In genomic region chr4:176195184-176195978, GRCh38 we compare ENCODE assay signal across 8 cellular contexts. TPM values are rescaled to one million over a fixed set of nuclear protein-coding genes. Genes with fewer than 3 reads are reported as not detected.
A peak's percentile ranks its signal among the peaks of the same experiment; 100 is the strongest.
DNase-seq lines count a peak whose midpoint lies in the region; ATAC-seq and TF ChIP-seq lines count a peak whose summit lies in the region.

Gene SPATA4, minus strand, starts transcription at chr4:176195585. Its CDS starts 23 bp downstream, at chr4:176195562.

- H3K9me3 Mint-ChIP-seq in T-helper 2 cell treated with Interferon-gamma antibody and Interleukin-4, amounts not matched to agents 5 μg/mL and 100 μg/mL, for 36 hours: peaks cover 4% of the 10 kb centered on the region

- H3K4me3 ChIP-seq in ascending aorta (peak within 1 kb of the TSS; percentile 54 to 69), right atrium auricular region (peak within 1 kb of the TSS; percentile 49 to 69), prostate gland (peak within 1 kb of the TSS; percentile 41 to 51), urinary bladder (ENCODE audit: low read depth, low read length) (peak within 1 kb of the TSS; percentile 43)

- H3K27me3 ChIP-seq in ascending aorta (no peaks in the 10 kb centered on the region), right atrium auricular region (no peaks in the 10 kb centered on the region), prostate gland (replicated peaks; ENCODE audit: insufficient read depth) (no peaks in the 10 kb centered on the region)

- H3K27ac ChIP-seq in ascending aorta (peak within 1 kb of the TSS; percentile 63 to 80), right atrium auricular region (peak within 1 kb of the TSS; percentile 77 to 80), prostate gland (peak within 1 kb of the TSS; percentile 65 to 77), urinary bladder (ENCODE audit: low read depth) (no peak within 1 kb of the TSS)

- WGBS in prostate gland: under 1% methylated on average over 45 of the region's 45 CpGs
- under 1% methylated on average over 45 of the region's 45 CpGs for WGBS in urinary bladder

- peaks cover 9% of the 10 kb centered on the region for H3K4me1 Mint-ChIP-seq in T-helper 2 cell treated with Interferon-gamma antibody and Interleukin-4, amounts not matched to agents 5 μg/mL and 100 μg/mL, for 36 hours (ENCODE audit: low read depth)

- intact Hi-C loops in ascending aorta (cut with DNase I): loop anchor here (1.0 to 5.0 kb wide), 6 partner anchors 10 to 147 kb away; partner anchors contain the start of genes SPCS3 and WDR17
- intact Hi-C loops in prostate gland (cut with DNase I): loop anchor here (10.0 kb wide), 1 partner anchor 79 kb away; no protein-coding TSS in a partner anchor

- H3K9me3 ChIP-seq in ascending aorta (no peaks in the 10 kb centered on the region), right atrium auricular region (no peaks in the 10 kb centered on the region), prostate gland (no peaks in the 10 kb centered on the region)

- no peaks in the 10 kb centered on the region for H3K36me3 ChIP-seq in ascending aorta
- no peaks in the 10 kb centered on the region for H3K36me3 ChIP-seq in right atrium auricular region
- no peaks in the 10 kb centered on the region for H3K36me3 ChIP-seq in prostate gland
- H3K36me3 ChIP-seq in urinary bladder (ENCODE audit: insufficient read depth): no peaks in the 10 kb centered on the region

- H3K4me3 Mint-ChIP-seq in T-helper 2 cell treated with Interferon-gamma antibody and Interleukin-4, amounts not matched to agents 5 μg/mL and 100 μg/mL, for 36 hours: peak within 1 kb of the TSS; percentile 83

- peak within 1 kb of the TSS; percentile 75 for H3K27ac Mint-ChIP-seq in T-helper 2 cell treated with Interferon-gamma antibody and Interleukin-4, amounts not matched to agents 5 μg/mL and 100 μg/mL, for 36 hours

- peaks cover 47% of the 10 kb centered on the region for H3K27me3 Mint-ChIP-seq in T-helper 2 cell treated with Interferon-gamma antibody and Interleukin-4, amounts not matched to agents 5 μg/mL and 100 μg/mL, for 36 hours (ENCODE audit: low read depth)

- peak; percentile 34 for DNase-seq in NCI-H187 treated with DMSO at 0.1 percent for 48 hours (lab: John Stamatoyannopoulos, UW)
- peak; percentile 94 for DNase-seq in T-helper 2 cell treated with Interferon-gamma antibody and Interleukin-4, amounts not matched to agents 5 μg/mL and 100 μg/mL, for 36 hours (ENCODE audit: low spot score)
- DNase-seq in ascending aorta (ENCODE audit: low spot score in 2 of 2): peak; percentile 74 to 96
- peak; percentile 92 for DNase-seq in right atrium auricular region (ENCODE audit: low spot score)
- DNase-seq in prostate gland (ENCODE audit: low spot score): peak; percentile 93

- no peak for TF ChIP-seq CTCF in ascending aorta (IDR thresholded peaks at IDR 0.05)
- no peak for TF ChIP-seq CTCF in right atrium auricular region (IDR thresholded peaks at IDR 0.05)
- TF ChIP-seq CTCF in prostate gland (IDR thresholded peaks at IDR 0.05): no peak

- TF ChIP-seq POLR2A in prostate gland (IDR thresholded peaks at IDR 0.05): peak; percentile 32

- ATAC-seq in GM18498 (IDR thresholded peaks at IDR 0.05; ENCODE audit: unreplicated experiment): peak; percentile 98
- peak; percentile 100 for ATAC-seq in HG02970 (IDR thresholded peaks at IDR 0.05; ENCODE audit: low FRiP score, unreplicated experiment)

- H3K4me1 ChIP-seq in ascending aorta (peaks cover 0 to 4% of the 10 kb centered on the region in 2 donors), right atrium auricular region (peaks cover 0 to 4% of the 10 kb centered on the region in 2 donors), prostate gland (replicated peaks) (no peaks in the 10 kb centered on the region), urinary bladder (ENCODE audit: insufficient read depth) (no peaks in the 10 kb centered on the region)

- H3K36me3 Mint-ChIP-seq in T-helper 2 cell treated with Interferon-gamma antibody and Interleukin-4, amounts not matched to agents 5 μg/mL and 100 μg/mL, for 36 hours (ENCODE audit: low read depth): peaks cover 2% of the 10 kb centered on the region

RNA-seq across cellular contexts. Expression of gene SPATA4, which starts in this region (rescaled TPM):
- total RNA-seq in ascending aorta: not detected
- 1 to 10 TPM in 1 of 2 donors, under 1 TPM in 1; 0.28 to 4.4 TPM for total RNA-seq in right atrium auricular region
- 10 to 100 TPM in 1 of 2 donors, under 1 TPM in 1; 0.68 to 10.2 TPM for total RNA-seq in prostate gland
- total RNA-seq in urinary bladder: 0.11 TPM
- polyA plus RNA-seq in urinary bladder: 0.29 TPM

Comparison
In these comparisons a context has a peak if more than half of its experiments do, and no peak if none do; other contexts are left out.
1. Peak in DNase-seq, H3K4me3 ChIP-seq and H3K27ac ChIP-seq in ascending aorta; RNA of the gene not detected or under 1 TPM.
2. DNase-seq: peak in every context shown above with its lines; median percentile 94 in T-helper 2 cell treated with Interferon-gamma antibody and Interleukin-4, amounts not matched to agents 5 μg/mL and 100 μg/mL, for 36 hours; 93 in prostate gland; 92 in right atrium auricular region; 85 in ascending aorta; 34 in NCI-H187 treated with DMSO at 0.1 percent for 48 hours.